1 cellular context compared by ENCODE assay signal in the genomic region with DNA sequence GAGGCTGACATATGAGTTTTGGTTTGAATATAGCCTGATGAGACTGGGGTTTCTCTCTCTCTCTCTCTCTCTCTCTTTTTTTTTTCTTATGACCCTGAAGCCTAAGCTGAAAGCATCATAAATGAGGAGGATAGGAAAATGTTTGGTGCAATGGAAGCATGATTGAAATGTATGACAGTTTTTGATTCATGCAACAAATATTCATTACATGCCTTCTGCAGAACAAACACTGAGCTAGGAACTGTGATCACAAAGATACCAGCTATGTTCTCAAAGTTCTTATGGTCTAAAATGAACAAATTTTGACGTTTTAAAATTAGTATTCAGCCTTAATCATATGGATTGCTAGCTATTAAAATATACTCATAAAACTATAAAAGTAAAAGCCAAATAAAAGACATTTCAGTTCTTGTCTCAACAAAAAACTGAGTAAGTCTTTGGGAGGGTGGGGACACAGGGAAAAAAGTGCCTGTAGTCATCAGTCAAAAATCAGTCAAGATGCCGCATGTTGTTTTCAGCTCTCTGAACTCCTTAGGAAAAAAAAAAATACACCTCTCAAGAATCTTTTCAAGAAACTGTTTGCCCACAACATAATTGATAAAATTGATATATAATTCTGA.
TF ChIP-seq lines count a peak whose summit lies in the region.

No MANE protein-coding gene starts in this region.

TF ChIP-seq in H1, 55 proteins besides CTCF, POLR2A, EP300 and RAD21:
- TF ChIP-seq TCF12 (IDR thresholded peaks at IDR 0.05; ENCODE audit: low read depth, low read length) (no peak), ZNF274 (IDR thresholded peaks at IDR 0.05; ENCODE audit: borderline replicate concordance, extremely low read depth, low read length) (no peak), CTBP2 (IDR thresholded peaks at IDR 0.05; ENCODE audit: borderline replicate concordance, insufficient read depth, insufficient read length, low read length) (no peak), RFX5 (IDR thresholded peaks at IDR 0.05; ENCODE audit: borderline replicate concordance, low read depth, low read length) (no peak), ASH2L (IDR thresholded peaks at IDR 0.05; ENCODE audit: low read length) (no peak), FOSL1 (IDR thresholded peaks at IDR 0.05; ENCODE audit: insufficient read depth, low read depth, low read length) (no peak), CBX8 (IDR thresholded peaks at IDR 0.05; ENCODE audit: borderline replicate concordance, low read depth, low read length) (no peak), KDM5A (IDR thresholded peaks at IDR 0.05; ENCODE audit: low read length) (no peak), SP2 (IDR thresholded peaks at IDR 0.05; ENCODE audit: low read length) (no peak), TAF7 (optimal IDR thresholded peaks at IDR 0.05; ENCODE audit: borderline replicate concordance, low read depth, low read length) (no peak), SP4 (IDR thresholded peaks at IDR 0.05; ENCODE audit: low read length) (no peak), SAP30 (IDR thresholded peaks at IDR 0.05; ENCODE audit: insufficient read depth, insufficient replicate concordance, low read length) (no peak), EZH2 (IDR thresholded peaks at IDR 0.05; ENCODE audit: low read depth, low read length, severe bottlenecking) (no peak), POU5F1 (IDR thresholded peaks at IDR 0.05; ENCODE audit: low read depth, low read length) (no peak), BRCA1 (IDR thresholded peaks at IDR 0.05; ENCODE audit: low read depth, low read length) (no peak), CBX5 (IDR thresholded peaks at IDR 0.05; ENCODE audit: low read depth, low read length) (no peak), TBP (IDR thresholded peaks at IDR 0.05; ENCODE audit: low read depth, low read length) (no peak), HDAC6 (IDR thresholded peaks at IDR 0.05; ENCODE audit: low read depth, low read length) (no peak)
- TF ChIP-seq, protein P1, sequence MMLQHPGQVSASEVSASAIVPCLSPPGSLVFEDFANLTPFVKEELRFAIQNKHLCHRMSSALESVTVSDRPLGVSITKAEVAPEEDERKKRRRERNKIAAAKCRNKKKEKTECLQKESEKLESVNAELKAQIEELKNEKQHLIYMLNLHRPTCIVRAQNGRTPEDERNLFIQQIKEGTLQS (IDR thresholded peaks at IDR 0.05; ENCODE audit: insufficient read depth, low read depth, low read length), result no peak
- TF ChIP-seq, protein P2, sequence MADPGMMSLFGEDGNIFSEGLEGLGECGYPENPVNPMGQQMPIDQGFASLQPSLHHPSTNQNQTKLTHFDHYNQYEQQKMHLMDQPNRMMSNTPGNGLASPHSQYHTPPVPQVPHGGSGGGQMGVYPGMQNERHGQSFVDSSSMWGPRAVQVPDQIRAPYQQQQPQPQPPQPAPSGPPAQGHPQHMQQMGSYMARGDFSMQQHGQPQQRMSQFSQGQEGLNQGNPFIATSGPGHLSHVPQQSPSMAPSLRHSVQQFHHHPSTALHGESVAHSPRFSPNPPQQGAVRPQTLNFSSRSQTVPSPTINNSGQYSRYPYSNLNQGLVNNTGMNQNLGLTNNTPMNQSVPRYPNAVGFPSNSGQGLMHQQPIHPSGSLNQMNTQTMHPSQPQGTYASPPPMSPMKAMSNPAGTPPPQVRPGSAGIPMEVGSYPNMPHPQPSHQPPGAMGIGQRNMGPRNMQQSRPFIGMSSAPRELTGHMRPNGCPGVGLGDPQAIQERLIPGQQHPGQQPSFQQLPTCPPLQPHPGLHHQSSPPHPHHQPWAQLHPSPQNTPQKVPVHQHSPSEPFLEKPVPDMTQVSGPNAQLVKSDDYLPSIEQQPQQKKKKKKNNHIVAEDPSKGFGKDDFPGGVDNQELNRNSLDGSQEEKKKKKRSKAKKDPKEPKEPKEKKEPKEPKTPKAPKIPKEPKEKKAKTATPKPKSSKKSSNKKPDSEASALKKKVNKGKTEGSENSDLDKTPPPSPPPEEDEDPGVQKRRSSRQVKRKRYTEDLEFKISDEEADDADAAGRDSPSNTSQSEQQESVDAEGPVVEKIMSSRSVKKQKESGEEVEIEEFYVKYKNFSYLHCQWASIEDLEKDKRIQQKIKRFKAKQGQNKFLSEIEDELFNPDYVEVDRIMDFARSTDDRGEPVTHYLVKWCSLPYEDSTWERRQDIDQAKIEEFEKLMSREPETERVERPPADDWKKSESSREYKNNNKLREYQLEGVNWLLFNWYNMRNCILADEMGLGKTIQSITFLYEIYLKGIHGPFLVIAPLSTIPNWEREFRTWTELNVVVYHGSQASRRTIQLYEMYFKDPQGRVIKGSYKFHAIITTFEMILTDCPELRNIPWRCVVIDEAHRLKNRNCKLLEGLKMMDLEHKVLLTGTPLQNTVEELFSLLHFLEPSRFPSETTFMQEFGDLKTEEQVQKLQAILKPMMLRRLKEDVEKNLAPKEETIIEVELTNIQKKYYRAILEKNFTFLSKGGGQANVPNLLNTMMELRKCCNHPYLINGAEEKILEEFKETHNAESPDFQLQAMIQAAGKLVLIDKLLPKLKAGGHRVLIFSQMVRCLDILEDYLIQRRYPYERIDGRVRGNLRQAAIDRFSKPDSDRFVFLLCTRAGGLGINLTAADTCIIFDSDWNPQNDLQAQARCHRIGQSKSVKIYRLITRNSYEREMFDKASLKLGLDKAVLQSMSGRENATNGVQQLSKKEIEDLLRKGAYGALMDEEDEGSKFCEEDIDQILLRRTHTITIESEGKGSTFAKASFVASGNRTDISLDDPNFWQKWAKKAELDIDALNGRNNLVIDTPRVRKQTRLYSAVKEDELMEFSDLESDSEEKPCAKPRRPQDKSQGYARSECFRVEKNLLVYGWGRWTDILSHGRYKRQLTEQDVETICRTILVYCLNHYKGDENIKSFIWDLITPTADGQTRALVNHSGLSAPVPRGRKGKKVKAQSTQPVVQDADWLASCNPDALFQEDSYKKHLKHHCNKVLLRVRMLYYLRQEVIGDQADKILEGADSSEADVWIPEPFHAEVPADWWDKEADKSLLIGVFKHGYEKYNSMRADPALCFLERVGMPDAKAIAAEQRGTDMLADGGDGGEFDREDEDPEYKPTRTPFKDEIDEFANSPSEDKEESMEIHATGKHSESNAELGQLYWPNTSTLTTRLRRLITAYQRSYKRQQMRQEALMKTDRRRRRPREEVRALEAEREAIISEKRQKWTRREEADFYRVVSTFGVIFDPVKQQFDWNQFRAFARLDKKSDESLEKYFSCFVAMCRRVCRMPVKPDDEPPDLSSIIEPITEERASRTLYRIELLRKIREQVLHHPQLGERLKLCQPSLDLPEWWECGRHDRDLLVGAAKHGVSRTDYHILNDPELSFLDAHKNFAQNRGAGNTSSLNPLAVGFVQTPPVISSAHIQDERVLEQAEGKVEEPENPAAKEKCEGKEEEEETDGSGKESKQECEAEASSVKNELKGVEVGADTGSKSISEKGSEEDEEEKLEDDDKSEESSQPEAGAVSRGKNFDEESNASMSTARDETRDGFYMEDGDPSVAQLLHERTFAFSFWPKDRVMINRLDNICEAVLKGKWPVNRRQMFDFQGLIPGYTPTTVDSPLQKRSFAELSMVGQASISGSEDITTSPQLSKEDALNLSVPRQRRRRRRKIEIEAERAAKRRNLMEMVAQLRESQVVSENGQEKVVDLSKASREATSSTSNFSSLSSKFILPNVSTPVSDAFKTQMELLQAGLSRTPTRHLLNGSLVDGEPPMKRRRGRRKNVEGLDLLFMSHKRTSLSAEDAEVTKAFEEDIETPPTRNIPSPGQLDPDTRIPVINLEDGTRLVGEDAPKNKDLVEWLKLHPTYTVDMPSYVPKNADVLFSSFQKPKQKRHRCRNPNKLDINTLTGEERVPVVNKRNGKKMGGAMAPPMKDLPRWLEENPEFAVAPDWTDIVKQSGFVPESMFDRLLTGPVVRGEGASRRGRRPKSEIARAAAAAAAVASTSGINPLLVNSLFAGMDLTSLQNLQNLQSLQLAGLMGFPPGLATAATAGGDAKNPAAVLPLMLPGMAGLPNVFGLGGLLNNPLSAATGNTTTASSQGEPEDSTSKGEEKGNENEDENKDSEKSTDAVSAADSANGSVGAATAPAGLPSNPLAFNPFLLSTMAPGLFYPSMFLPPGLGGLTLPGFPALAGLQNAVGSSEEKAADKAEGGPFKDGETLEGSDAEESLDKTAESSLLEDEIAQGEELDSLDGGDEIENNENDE (IDR thresholded peaks at IDR 0.05; ENCODE audit: insufficient replicate concordance, low read length), result no peak
